19 cellular contexts compared by ENCODE assay signal in genomic region chr3:69426905-69427304, GRCh38. TPM values are rescaled to one million over a fixed set of nuclear protein-coding genes. Genes with fewer than 3 reads are reported as not detected.
DNase-seq lines count a peak whose midpoint lies in the region; ATAC-seq and TF ChIP-seq lines count a peak whose summit lies in the region.
"Had no signal": no experiment of that assay in that cellular context is flagged by ENCODE, and none has a peak within 500 bp of the region (broad histone marks: within the 10 kb centered on the region; RNA-seq: fewer than 3 reads in every experiment).

No MANE protein-coding gene starts in this region.

- H3K79me2 ChIP-seq in SK-N-SH (ENCODE audit: insufficient read depth): no peaks in the 10 kb centered on the region

- no peaks in the 10 kb centered on the region for H3K36me3 ChIP-seq in cardiac muscle cell
- H3K36me3 ChIP-seq in SK-N-SH (replicated peaks in 1 of 2; ENCODE audit: control insufficient read depth in 1 of 2, insufficient read depth in 2 of 2, low read length in 1 of 2): no peaks in the 10 kb centered on the region
- H3K36me3 ChIP-seq in prostate gland: no peaks in the 10 kb centered on the region
- H3K36me3 ChIP-seq: gastrocnemius medialis had no signal

- POLR2A ChIA-PET in SK-N-SH (lab: Yijun Ruan, JAX): no interaction called here

- H3K9me2 ChIP-seq in SK-N-SH: no peaks in the 10 kb centered on the region

- TF ChIP-seq POLR2A in prostate gland (IDR thresholded peaks at IDR 0.05): no peak

- TF ChIP-seq EP300 in SK-N-SH (IDR thresholded peaks at IDR 0.05; ENCODE audit: borderline replicate concordance in 1 of 2, low read depth in 1 of 2, low read length in 1 of 2): no peak

- H3K27me3 ChIP-seq in cardiac muscle cell (no peaks in the 10 kb centered on the region), right cardiac atrium (ENCODE audit: control insufficient read depth, insufficient read depth) (no peaks in the 10 kb centered on the region), SK-N-SH (ENCODE audit: insufficient read depth) (no peaks in the 10 kb centered on the region), prostate gland (replicated peaks; ENCODE audit: insufficient read depth) (no peaks in the 10 kb centered on the region)
- H3K27me3 ChIP-seq: gastrocnemius medialis had no signal

- H3K4me1 ChIP-seq in cardiac muscle cell (ENCODE audit: low read depth): peaks cover 29% of the 10 kb centered on the region
- no peaks in the 10 kb centered on the region for H3K4me1 ChIP-seq in right cardiac atrium (ENCODE audit: control insufficient read depth, insufficient read depth, low read length)
- peaks cover 2 to 9% of the 10 kb centered on the region in 2 experiments; a peak in 2 of 4 replicates for H3K4me1 ChIP-seq in SK-N-SH (ENCODE audit: control insufficient read depth in 1 of 2, insufficient read depth in 2 of 2, low read depth in 1 of 2, low read length in 1 of 2)
- H3K4me1 ChIP-seq in prostate gland (replicated peaks): no peaks in the 10 kb centered on the region
- H3K4me1 ChIP-seq: gastrocnemius medialis had no signal

- intact Hi-C loops in right cardiac atrium (cut with DNase I): loop anchor here in 3 of 4 donors (5.0 to 10.0 kb wide), 3 partner anchors 112 to 265 kb away; no protein-coding TSS in a partner anchor
- intact Hi-C loops in prostate gland (cut with DNase I): loop anchor here (5.0 kb wide), 2 partner anchors 265 to 305 kb away; partner anchors contain the start of gene LMOD3

- H3F3A ChIP-seq in SK-N-SH (replicated peaks; ENCODE audit: insufficient read depth): peaks cover 17% of the 10 kb centered on the region

- H4K20me1 ChIP-seq in SK-N-SH (ENCODE audit: insufficient read depth): no peaks in the 10 kb centered on the region

- no peak overlapping the region for H3K9ac ChIP-seq in SK-N-SH

- no peaks in the 10 kb centered on the region for H3K9me3 ChIP-seq in cardiac muscle cell (ENCODE audit: low read depth)
- no peaks in the 10 kb centered on the region for H3K9me3 ChIP-seq in right cardiac atrium (ENCODE audit: control insufficient read depth, low read length)
- H3K9me3 ChIP-seq in SK-N-SH: no peaks in the 10 kb centered on the region
- no peaks in the 10 kb centered on the region for H3K9me3 ChIP-seq in prostate gland
- H3K9me3 ChIP-seq: gastrocnemius medialis, psoas muscle had no signal

- TF ChIP-seq CTCF in cardiac muscle cell (IDR thresholded peaks at IDR 0.05; ENCODE audit: low read depth, low read length): peak; percentile 25
- TF ChIP-seq CTCF in SK-N-SH (IDR thresholded peaks at IDR 0.05): peak; percentile 53
- peak; percentile 29 for TF ChIP-seq CTCF in fibroblast of mammary gland (conservative IDR thresholded peaks at IDR 0.05; ENCODE audit: control insufficient read depth, insufficient read depth, low read depth, low read length)
- no peak for TF ChIP-seq CTCF in prostate gland (IDR thresholded peaks at IDR 0.05)

- H3K4me3 ChIP-seq in cardiac muscle cell (no peak overlapping the region), right cardiac atrium (ENCODE audit: low read length) (no peak overlapping the region), SK-N-SH (ENCODE audit: low read depth in 2 of 2, low read length in 1 of 2) (no peak overlapping the region), fibroblast of mammary gland (ENCODE audit: control insufficient read depth, low read depth, low read length) (no peak overlapping the region), prostate gland (no peak overlapping the region)
- H3K4me3 ChIP-seq: gastrocnemius medialis, psoas muscle had no signal

- peak overlapping the region; percentile 49; the same call in 1 of the 2 replicates for H2AFZ ChIP-seq in SK-N-SH (ENCODE audit: low read depth)

- no peak for ATAC-seq in right cardiac atrium
- ATAC-seq: activated naive CD4-positive, alpha-beta T cell treated with anti-CD3 and anti-CD28 coated beads, Interleukin-2, amount 50 U/mL, for 72 hours; activated T-cell treated with anti-CD3 and anti-CD28 coated beads, Interleukin-2, amount 50 U/mL, for 4 hours; gastrocnemius medialis; psoas muscle had no signal

- peak; percentile 46 for TF ChIP-seq RAD21 in SK-N-SH (IDR thresholded peaks at IDR 0.05; ENCODE audit: low read length)

- CTCF ChIA-PET in SK-N-SH (lab: Yijun Ruan, JAX): interaction anchor here (1.0 to 8.4 kb wide), 16 partner anchors 11 to 309 kb away, joined by 3 to 88 read pairs (median 6); no protein-coding TSS in a partner anchor

- H3K27ac ChIP-seq in cardiac muscle cell (no peak overlapping the region), right cardiac atrium (ENCODE audit: low read length) (no peak overlapping the region), SK-N-SH (ENCODE audit: low read depth in 2 of 2, low read length in 1 of 2) (no peak overlapping the region), prostate gland (no peak overlapping the region)
- H3K27ac ChIP-seq: gastrocnemius medialis, psoas muscle had no signal

- H3K4me2 ChIP-seq in SK-N-SH: no peak overlapping the region

- no peak for DNase-seq in cardiac muscle cell (ENCODE audit: low read depth in 1 of 2, low spot score in 1 of 2)
- DNase-seq in right cardiac atrium: no peak
- no peak for DNase-seq in SK-N-SH
- DNase-seq in fibroblast of mammary gland (ENCODE audit: low read depth): no peak
- peak; percentile 53 for DNase-seq in superior temporal gyrus (ENCODE audit: extremely low spot score)
- no peak for DNase-seq in prostate gland (ENCODE audit: low spot score)
- no peak for DNase-seq in retina
- no peak for DNase-seq in NAMALWA (ENCODE audit: low spot score)
- DNase-seq: activated CD4-positive, alpha-beta memory T cell treated with anti-CD3 and anti-CD28 coated beads for 36 hours; activated T-cell treated with anti-CD3 and anti-CD28 coated beads, Interleukin-2, amount 50 U/mL, for 4 hours; COR-L47; effector memory CD4-positive, alpha-beta T cell; gastrocnemius medialis; GDM1; NCI-H1930; NCI-H526; psoas muscle; stimulated activated CD4-positive, alpha-beta T cell treated with anti-CD3 and anti-CD28 coated beads, Interleukin-15, amount 100 ng/mL, for 24 hours had no signal

TF ChIP-seq in SK-N-SH, 30 proteins besides CTCF, POLR2A, EP300 and RAD21:
- TF ChIP-seq FOXM1 (IDR thresholded peaks at IDR 0.05; ENCODE audit: low read depth) (no peak), FOXJ3 (CRISPR knock-in tag; IDR thresholded peaks at IDR 0.05) (no peak)
- TF ChIP-seq, protein P1, sequence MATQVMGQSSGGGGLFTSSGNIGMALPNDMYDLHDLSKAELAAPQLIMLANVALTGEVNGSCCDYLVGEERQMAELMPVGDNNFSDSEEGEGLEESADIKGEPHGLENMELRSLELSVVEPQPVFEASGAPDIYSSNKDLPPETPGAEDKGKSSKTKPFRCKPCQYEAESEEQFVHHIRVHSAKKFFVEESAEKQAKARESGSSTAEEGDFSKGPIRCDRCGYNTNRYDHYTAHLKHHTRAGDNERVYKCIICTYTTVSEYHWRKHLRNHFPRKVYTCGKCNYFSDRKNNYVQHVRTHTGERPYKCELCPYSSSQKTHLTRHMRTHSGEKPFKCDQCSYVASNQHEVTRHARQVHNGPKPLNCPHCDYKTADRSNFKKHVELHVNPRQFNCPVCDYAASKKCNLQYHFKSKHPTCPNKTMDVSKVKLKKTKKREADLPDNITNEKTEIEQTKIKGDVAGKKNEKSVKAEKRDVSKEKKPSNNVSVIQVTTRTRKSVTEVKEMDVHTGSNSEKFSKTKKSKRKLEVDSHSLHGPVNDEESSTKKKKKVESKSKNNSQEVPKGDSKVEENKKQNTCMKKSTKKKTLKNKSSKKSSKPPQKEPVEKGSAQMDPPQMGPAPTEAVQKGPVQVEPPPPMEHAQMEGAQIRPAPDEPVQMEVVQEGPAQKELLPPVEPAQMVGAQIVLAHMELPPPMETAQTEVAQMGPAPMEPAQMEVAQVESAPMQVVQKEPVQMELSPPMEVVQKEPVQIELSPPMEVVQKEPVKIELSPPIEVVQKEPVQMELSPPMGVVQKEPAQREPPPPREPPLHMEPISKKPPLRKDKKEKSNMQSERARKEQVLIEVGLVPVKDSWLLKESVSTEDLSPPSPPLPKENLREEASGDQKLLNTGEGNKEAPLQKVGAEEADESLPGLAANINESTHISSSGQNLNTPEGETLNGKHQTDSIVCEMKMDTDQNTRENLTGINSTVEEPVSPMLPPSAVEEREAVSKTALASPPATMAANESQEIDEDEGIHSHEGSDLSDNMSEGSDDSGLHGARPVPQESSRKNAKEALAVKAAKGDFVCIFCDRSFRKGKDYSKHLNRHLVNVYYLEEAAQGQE (IDR thresholded peaks at IDR 0.05; ENCODE audit: low read depth, low read length): no peak
TF ChIP-seq in SK-N-SH: peak in this region for 0.

RNA-seq across cellular contexts. Expression of gene FRMD4B, which starts 41.0 kb away (rescaled TPM):
- total RNA-seq in cardiac muscle cell (50.6 and 78.7 TPM in 2 replicates), right cardiac atrium (10 to 100 TPM; 28.5 to 42.1 (median 31.2) TPM), prostate gland (10 to 100 TPM; 31.0 to 41.4 TPM)
- polyA plus RNA-seq in cardiac muscle cell (38.6 and 68.0 TPM in 2 replicates), right cardiac atrium (8.8 TPM), SK-N-SH (2012; rRNA removed) (0.53 and 0.91 TPM in 2 replicates)
- polyA plus RNA-seq in SK-N-SH (2012; cell fraction: cytosol; rRNA removed): 0.50 and 0.60 TPM in 2 replicates
- polyA plus RNA-seq in SK-N-SH (2012; cell fraction: nucleus; rRNA removed): 0.82 and 0.85 TPM in 2 replicates

Comparison
In these comparisons a context has a peak if more than half of its experiments do, and no peak if none do; other contexts are left out.
1. CTCF ChIP-seq: peak in cardiac muscle cell (single experiment), SK-N-SH (single experiment) and fibroblast of mammary gland (single experiment); none in prostate gland (0 of 4).